ENCODE assay signal across 1 cellular context in genomic region chr5:67268233-67269011, GRCh38.
TF ChIP-seq lines count a peak whose summit lies in the region.

No MANE protein-coding gene starts in this region.

TF ChIP-seq in HEK293, 187 proteins besides CTCF, POLR2A, EP300 and RAD21 (continued from another document):
- TF ChIP-seq, protein P1, sequence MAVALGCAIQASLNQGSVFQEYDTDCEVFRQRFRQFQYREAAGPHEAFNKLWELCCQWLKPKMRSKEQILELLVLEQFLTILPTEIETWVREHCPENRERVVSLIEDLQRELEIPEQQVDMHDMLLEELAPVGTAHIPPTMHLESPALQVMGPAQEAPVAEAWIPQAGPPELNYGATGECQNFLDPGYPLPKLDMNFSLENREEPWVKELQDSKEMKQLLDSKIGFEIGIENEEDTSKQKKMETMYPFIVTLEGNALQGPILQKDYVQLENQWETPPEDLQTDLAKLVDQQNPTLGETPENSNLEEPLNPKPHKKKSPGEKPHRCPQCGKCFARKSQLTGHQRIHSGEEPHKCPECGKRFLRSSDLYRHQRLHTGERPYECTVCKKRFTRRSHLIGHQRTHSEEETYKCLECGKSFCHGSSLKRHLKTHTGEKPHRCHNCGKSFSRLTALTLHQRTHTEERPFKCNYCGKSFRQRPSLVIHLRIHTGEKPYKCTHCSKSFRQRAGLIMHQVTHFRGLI (tag by site-specific recombination; IDR thresholded peaks at IDR 0.05), result peak; percentile 90
- TF ChIP-seq ZNF335 (tag by site-specific recombination; conservative IDR thresholded peaks at IDR 0.05), result peak; percentile 54
- TF ChIP-seq ZBTB17 (tag by site-specific recombination; IDR thresholded peaks at IDR 0.05), result peak; percentile 84
- TF ChIP-seq ZNF184 (tag by site-specific recombination; IDR thresholded peaks at IDR 0.05), result peak; percentile 79; the same call in 1 of the 2 replicates
- TF ChIP-seq BCL6B (tag by site-specific recombination; IDR thresholded peaks at IDR 0.05), result peak; percentile 49
- TF ChIP-seq ZNF830 (tag by site-specific recombination; IDR thresholded peaks at IDR 0.05; ENCODE audit: low read depth), result no peak
- TF ChIP-seq SP7 (tag by site-specific recombination; IDR thresholded peaks at IDR 0.05), result peak; percentile 42; the same call in 1 of the 2 replicates
- no peak for TF ChIP-seq ZNF132 (tag by site-specific recombination; IDR thresholded peaks at IDR 0.05; ENCODE audit: borderline replicate concordance)
- no peak for TF ChIP-seq TRIM28 (IDR thresholded peaks at IDR 0.05; ENCODE audit: borderline replicate concordance, low read length)
- TF ChIP-seq ZNF658 (tag by site-specific recombination; IDR thresholded peaks at IDR 0.05), result no peak
- no peak for TF ChIP-seq ZNF416 (tag by site-specific recombination; IDR thresholded peaks at IDR 0.05)
- TF ChIP-seq ZNF707 (tag by site-specific recombination; IDR thresholded peaks at IDR 0.05), result no peak
- no peak for TF ChIP-seq SP3 (tag by site-specific recombination; IDR thresholded peaks at IDR 0.05)
- TF ChIP-seq PBX3 (CRISPR knock-in tag; IDR thresholded peaks at IDR 0.05), result no peak
- peak; percentile 77 for TF ChIP-seq ZNF366 (tag by site-specific recombination; conservative IDR thresholded peaks at IDR 0.05)
